Comparison of ENCODE assay signal across 12 cellular contexts in the genomic region with DNA sequence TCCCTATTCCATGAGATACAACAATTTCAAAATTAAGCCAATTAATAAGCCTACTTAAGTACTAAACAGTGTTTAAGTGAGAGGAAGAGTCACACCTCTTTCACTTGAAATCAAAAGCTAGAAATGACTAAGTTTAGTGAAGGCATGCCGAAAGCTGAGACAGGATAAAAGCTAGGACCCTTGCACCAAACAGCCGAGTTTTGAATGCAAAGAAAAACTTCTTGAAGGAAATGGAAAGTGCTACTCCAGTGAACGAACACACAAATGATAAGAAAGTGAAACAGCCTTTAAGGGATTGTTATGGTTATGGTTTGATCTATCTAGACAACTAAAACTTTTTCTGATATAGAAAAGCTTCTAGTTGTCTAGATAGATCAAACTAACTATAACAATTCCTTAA.
DNase-seq lines count a peak whose midpoint lies in the region; ATAC-seq, FAIRE-seq and TF ChIP-seq lines count a peak whose summit lies in the region.
"Had no signal": no experiment of that assay in that cellular context is flagged by ENCODE, and none has a peak within 500 bp of the region (broad histone marks: within the 10 kb centered on the region; RNA-seq: fewer than 3 reads in every experiment).

No MANE protein-coding gene starts in this region.

- H3K4me3 ChIP-seq in OCI-LY3 (ENCODE audit: low read length), result peak overlapping the region; percentile 45
- H3K4me3 ChIP-seq: GM23248 had no signal

- peaks cover 24% of the 10 kb centered on the region for H3K4me1 ChIP-seq in OCI-LY3 (ENCODE audit: low read length)

- peak overlapping the region; percentile 15 for H3K27ac ChIP-seq in OCI-LY3 (ENCODE audit: low read length)
- H3K27ac ChIP-seq: GM23248 had no signal

- TF ChIP-seq CTCF in OCI-LY3 (IDR thresholded peaks at IDR 0.05; ENCODE audit: low read depth, low read length), result no peak
- TF ChIP-seq CTCF in endothelial cell (IDR thresholded peaks at IDR 0.05; ENCODE audit: unreplicated experiment), result no peak

- no peak for DNase-seq in Kasumi-1 (lab: John Stamatoyannopoulos, UW)
- no peak for DNase-seq in endothelial cell (ENCODE audit: low spot score)
- DNase-seq in HTR-8/SVneo (ENCODE audit: insufficient read length, low spot score), result no peak
- DNase-seq in inferior parietal cortex (ENCODE audit: extremely low spot score), result no peak
- DNase-seq: DMS 273 treated with DMSO at 0.1 percent for 48 hours, GM23248, naive B cell, NCI-H748 treated with DMSO at 0.1 percent for 48 hours had no signal

- H3K36me3 Mint-ChIP-seq in endothelial cell (ENCODE audit: low read depth, unreplicated experiment), result no peaks in the 10 kb centered on the region
- H3K36me3 Mint-ChIP-seq: naive B cell had no signal

- H3K4me1 Mint-ChIP-seq in endothelial cell (ENCODE audit: unreplicated experiment), result peaks cover 2% of the 10 kb centered on the region

- H3K79me2 ChIP-seq in OCI-LY3 (ENCODE audit: low read length), result no peaks in the 10 kb centered on the region

- no peaks in the 10 kb centered on the region for H3K27me3 Mint-ChIP-seq in endothelial cell (ENCODE audit: unreplicated experiment)

- no peak for FAIRE-seq in HTR-8/SVneo (lab: Jason Lieb, UNC)

- ATAC-seq in GM18520 (IDR thresholded peaks at IDR 0.05; ENCODE audit: unreplicated experiment), result peak; percentile 70
- peak; percentile 91 for ATAC-seq in GM19438 (IDR thresholded peaks at IDR 0.05; ENCODE audit: low read depth, unreplicated experiment)
- peak; percentile 93 for ATAC-seq in HG02938 (IDR thresholded peaks at IDR 0.05; ENCODE audit: unreplicated experiment)

- no peaks in the 10 kb centered on the region for H3K27me3 ChIP-seq in OCI-LY3 (ENCODE audit: low read depth, low read length)

- peak overlapping the region; percentile 6; the same call in 1 of the 2 replicates for H3K9ac ChIP-seq in OCI-LY3 (ENCODE audit: low read length)
- H3K9ac ChIP-seq: GM23248 had no signal

- no peaks in the 10 kb centered on the region for H3K9me3 Mint-ChIP-seq in endothelial cell (ENCODE audit: unreplicated experiment)

- peaks cover 4% of the 10 kb centered on the region; the same call in 1 of the 2 replicates for H3K9me3 ChIP-seq in OCI-LY3 (ENCODE audit: insufficient read depth, low read length)

- H3K4me3 Mint-ChIP-seq in endothelial cell (ENCODE audit: unreplicated experiment), result no peak overlapping the region
- H3K4me3 Mint-ChIP-seq: naive B cell had no signal

- no peaks in the 10 kb centered on the region for H4K20me1 ChIP-seq in OCI-LY3 (ENCODE audit: insufficient read depth, low read length)

- peak overlapping the region; percentile 64 for H3K4me2 ChIP-seq in OCI-LY3 (ENCODE audit: low read length)

- no peak overlapping the region; the same call in 1 of the 2 replicates for H2AFZ ChIP-seq in OCI-LY3 (ENCODE audit: low read depth, low read length)
- H2AFZ ChIP-seq: GM23248 had no signal

- H3K27ac Mint-ChIP-seq in endothelial cell (ENCODE audit: unreplicated experiment), result no peak overlapping the region
- H3K27ac Mint-ChIP-seq: naive B cell had no signal

- H3K36me3 ChIP-seq in OCI-LY3 (replicated peaks; ENCODE audit: low read depth, low read length), result peaks cover 3% of the 10 kb centered on the region
